In genomic region chrX:104288269-104288668, GRCh38 we compare ENCODE assay signal across 26 cellular contexts. TPM values are rescaled to one million over a fixed set of nuclear protein-coding genes. Genes with fewer than 3 reads are reported as not detected.
"Had no signal": no experiment of that assay in that cellular context is flagged by ENCODE, and none has a peak within 500 bp of the region (broad histone marks: within the 10 kb centered on the region; RNA-seq: fewer than 3 reads in every experiment).

No MANE protein-coding gene starts in this region.

- H3K4me1 ChIP-seq: colonic mucosa, psoas muscle, right lobe of liver, tibial nerve had no signal

- H3K9me3 Mint-ChIP-seq: naive thymus-derived CD4-positive, alpha-beta T cell; stimulated activated effector memory CD8-positive, alpha-beta T cell treated with anti-CD3 and anti-CD28 coated beads, Interleukin-12 subunit alpha, Interleukin-12 subunit beta, amount 100 ng/mL, for 72 hours had no signal

- H3K36me3 Mint-ChIP-seq: naive thymus-derived CD4-positive, alpha-beta T cell; stimulated activated effector memory CD8-positive, alpha-beta T cell treated with anti-CD3 and anti-CD28 coated beads, Interleukin-12 subunit alpha, Interleukin-12 subunit beta, amount 100 ng/mL, for 72 hours had no signal

- ATAC-seq: naive thymus-derived CD4-positive, alpha-beta T cell; psoas muscle; right lobe of liver; stimulated activated effector memory CD8-positive, alpha-beta T cell treated with anti-CD3 and anti-CD28 coated beads, Interleukin-12 subunit alpha, Interleukin-12 subunit beta, amount 100 ng/mL, for 72 hours; stimulated activated naive CD8-positive, alpha-beta T cell treated with anti-CD3 and anti-CD28 coated beads, Interleukin-15, Interleukin-2, amounts not matched to agents 100 U/mL and 50 U/mL, for 24 hours had no signal

- H3K27me3 ChIP-seq: neutrophil had no signal

- H3K4me1 Mint-ChIP-seq: naive thymus-derived CD4-positive, alpha-beta T cell; stimulated activated effector memory CD8-positive, alpha-beta T cell treated with anti-CD3 and anti-CD28 coated beads, Interleukin-12 subunit alpha, Interleukin-12 subunit beta, amount 100 ng/mL, for 72 hours had no signal

- DNase-seq: cerebellar nuclear complex; colonic mucosa; dermis blood vessel endothelial cell; foreskin melanocyte; head of caudate nucleus; hippocampal formation; kidney glomerular epithelial cell; naive thymus-derived CD4-positive, alpha-beta T cell; nephron progenitor cell; psoas muscle; retina; right lobe of liver; stimulated activated CD4-positive, alpha-beta T cell treated with anti-CD3 and anti-CD28 coated beads, Interleukin-4, amount 100 ng/mL, for 1 hour; stimulated activated CD8-positive, alpha-beta memory T cell treated with anti-CD3 and anti-CD28 coated beads, Interleukin-4, amount 100 ng/mL, for 48 hours; stimulated activated naive CD8-positive, alpha-beta T cell treated with anti-CD3 and anti-CD28 coated beads, Interleukin-15, Interleukin-2, amounts not matched to agents 100 U/mL and 50 U/mL, for 24 hours had no signal

- H3K36me3 ChIP-seq: colonic mucosa, neutrophil, right lobe of liver, tibial nerve had no signal

- H3K27ac ChIP-seq: colonic mucosa, neutrophil, psoas muscle, right lobe of liver, tibial nerve had no signal

- H3K27ac Mint-ChIP-seq: naive thymus-derived CD4-positive, alpha-beta T cell; nephron progenitor cell had no signal

- H3K9me3 ChIP-seq: colonic mucosa, neutrophil, psoas muscle, right lobe of liver, tibial nerve had no signal

- H3K4me3 Mint-ChIP-seq: naive thymus-derived CD4-positive, alpha-beta T cell; nephron progenitor cell; stimulated activated effector memory CD8-positive, alpha-beta T cell treated with anti-CD3 and anti-CD28 coated beads, Interleukin-12 subunit alpha, Interleukin-12 subunit beta, amount 100 ng/mL, for 72 hours had no signal

- H3K4me3 ChIP-seq: colonic mucosa, psoas muscle, right lobe of liver, tibial nerve had no signal

RNA-seq across cellular contexts. Expression of gene ESX1, which starts 33.5 kb away (rescaled TPM):
- total RNA-seq: colonic mucosa; dermis blood vessel endothelial cell; liver; lung microvascular endothelial cell; mesenteric fat pad; mononuclear cell; naive thymus-derived CD4-positive, alpha-beta T cell; osteoblast; psoas muscle; right lobe of liver; temporal lobe; tibial nerve; ureter had no signal
- polyA plus RNA-seq: esophagus; liver; naive thymus-derived CD4-positive, alpha-beta T cell; psoas muscle had no signal
